Comparison of ENCODE assay signal across 21 cellular contexts in the genomic region with DNA sequence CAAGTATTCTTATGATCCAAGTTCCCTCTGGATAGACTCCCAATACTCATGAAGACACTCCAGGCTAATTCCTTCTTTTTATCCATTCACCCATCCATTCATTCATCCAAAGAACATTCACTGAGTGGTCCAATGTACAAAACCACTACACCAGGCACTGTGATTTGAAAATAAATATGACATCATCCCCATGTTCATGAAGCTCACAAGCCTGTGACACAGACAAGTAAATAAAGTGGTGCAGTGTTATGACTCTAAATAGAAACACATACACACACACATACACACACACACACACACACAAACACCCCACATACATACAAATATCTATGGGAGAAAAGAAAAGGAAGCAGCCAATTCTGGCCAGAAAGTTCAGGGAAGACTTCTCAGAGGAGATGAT. TPM values are rescaled to one million over a fixed set of nuclear protein-coding genes. Genes with fewer than 3 reads are reported as not detected.
DNase-seq lines count a peak whose midpoint lies in the region; ATAC-seq, FAIRE-seq and TF ChIP-seq lines count a peak whose summit lies in the region.
"Had no signal": no experiment of that assay in that cellular context is flagged by ENCODE, and none has a peak within 500 bp of the region (broad histone marks: within the 10 kb centered on the region; RNA-seq: fewer than 3 reads in every experiment).

No MANE protein-coding gene starts in this region.

- TF ChIP-seq POLR2A in heart left ventricle (IDR thresholded peaks at IDR 0.05), result no peak
- no peak for TF ChIP-seq POLR2A in GM12892 (IDR thresholded peaks at IDR 0.05; ENCODE audit: low read depth, low read length)

- no peak for TF ChIP-seq CTCF in heart left ventricle (IDR thresholded peaks at IDR 0.05)
- TF ChIP-seq CTCF in bronchial epithelial cell (IDR thresholded peaks at IDR 0.05; ENCODE audit: insufficient read depth, low read length, severe bottlenecking), result no peak

- H3K4me3 Mint-ChIP-seq in naive thymus-derived CD4-positive, alpha-beta T cell, result no peak overlapping the region

- H3K27me3 Mint-ChIP-seq in naive thymus-derived CD4-positive, alpha-beta T cell, result no peaks in the 10 kb centered on the region

- H3K27ac ChIP-seq in heart left ventricle, result no peak overlapping the region
- H3K27ac ChIP-seq in naive thymus-derived CD4-positive, alpha-beta T cell (ENCODE audit: low read depth, low read length), result no peak overlapping the region
- H3K27ac ChIP-seq: A549, KMS-11 had no signal

- no peaks in the 10 kb centered on the region for H3K27me3 ChIP-seq in heart left ventricle
- no peaks in the 10 kb centered on the region for H3K27me3 ChIP-seq in bronchial epithelial cell (ENCODE audit: control insufficient read depth, insufficient read depth, low read length)
- no peaks in the 10 kb centered on the region for H3K27me3 ChIP-seq in naive thymus-derived CD4-positive, alpha-beta T cell (ENCODE audit: control insufficient read depth in 2 of 2, insufficient read depth in 2 of 2, low read length in 2 of 2)

- H3K9me3 ChIP-seq in heart left ventricle, result no peaks in the 10 kb centered on the region
- H3K9me3 ChIP-seq in naive thymus-derived CD4-positive, alpha-beta T cell (ENCODE audit: control insufficient read depth in 2 of 3, low read length in 3 of 3), result no peaks in the 10 kb centered on the region
- H3K9me3 ChIP-seq: A549, SK-N-SH had no signal

- H3K4me3 ChIP-seq in heart left ventricle (no peak overlapping the region), bronchial epithelial cell (ENCODE audit: low read depth, low read length) (no peak overlapping the region)
- no peak overlapping the region for H3K4me3 ChIP-seq in naive thymus-derived CD4-positive, alpha-beta T cell (ENCODE audit: low read length)
- H3K4me3 ChIP-seq: A549 had no signal

- peak; percentile 50 to 86 (median 76) for ATAC-seq in heart left ventricle
- ATAC-seq in naive thymus-derived CD4-positive, alpha-beta T cell, result no peak
- ATAC-seq: A549 had no signal

- peaks cover 0 to 30% (median 4%) of the 10 kb centered on the region in 12 donors for H3K4me1 ChIP-seq in heart left ventricle
- H3K4me1 ChIP-seq in naive thymus-derived CD4-positive, alpha-beta T cell (ENCODE audit: control insufficient read depth in 2 of 2, insufficient read depth in 2 of 2, low read length in 2 of 2), result no peaks in the 10 kb centered on the region

- DNase-seq in heart left ventricle (no peak), cardiac septum (ENCODE audit: low spot score) (no peak), GM12892 (ENCODE audit: insufficient read length) (no peak), bronchial epithelial cell (ENCODE audit: low read depth) (peak; percentile 15), renal cortical epithelial cell (ENCODE audit: low read depth) (peak; percentile 26), AML-193 (lab: John Stamatoyannopoulos, UW) (no peak), NCI-H82 treated with DMSO at 0.1 percent for 48 hours (lab: John Stamatoyannopoulos, UW; ENCODE audit: unreplicated experiment) (no peak)
- no peak for DNase-seq in naive thymus-derived CD4-positive, alpha-beta T cell
- DNase-seq: C1 segment of cervical spinal cord, DND-41, GOT3, NCI-H1417 treated with DMSO at 0.1 percent for 48 hours, NCI-H187 treated with DMSO at 0.1 percent for 48 hours, NCI-H2227 treated with DMSO at 0.1 percent for 48 hours, NCI-H510A treated with DMSO at 0.1 percent for 48 hours, NCI-H774, OCI-M1, SHP77 treated with DMSO at 0.1 percent for 48 hours, SK-N-SH had no signal

- intact Hi-C loops in heart left ventricle (cut with DNase I), result no loop called here
- intact Hi-C loops in cardiac septum (cut with DNase I), result loop anchor here (5.0 kb wide), 1 partner anchor 34 kb away; a partner anchor contains a TSS
- intact Hi-C loops in naive thymus-derived CD4-positive, alpha-beta T cell (cut with micrococcal nuclease), result no loop called here

- no peak overlapping the region for H3K27ac Mint-ChIP-seq in naive thymus-derived CD4-positive, alpha-beta T cell

- H3K36me3 ChIP-seq in heart left ventricle, result peaks cover 0 to 29% (median 17%) of the 10 kb centered on the region in 9 donors
- H3K36me3 ChIP-seq in bronchial epithelial cell (ENCODE audit: control insufficient read depth, insufficient read depth, low read length), result no peaks in the 10 kb centered on the region
- H3K36me3 ChIP-seq in naive thymus-derived CD4-positive, alpha-beta T cell (ENCODE audit: control insufficient read depth in 2 of 3, insufficient read depth in 3 of 3, low read length in 3 of 3), result no peaks in the 10 kb centered on the region

- peak; percentile 38 for FAIRE-seq in GM12892 (lab: Jason Lieb, UNC)
- FAIRE-seq in bronchial epithelial cell (lab: Jason Lieb, UNC), result no peak
- FAIRE-seq: A549 had no signal

- no peaks in the 10 kb centered on the region for H3K9me3 Mint-ChIP-seq in naive thymus-derived CD4-positive, alpha-beta T cell

- CTCF ChIA-PET in naive thymus-derived CD4-positive, alpha-beta T cell (lab: Charles Lee), result no interaction called here

- peaks cover 0 to 6% (median 4%) of the 10 kb centered on the region in 7 donors for H3K4me1 Mint-ChIP-seq in naive thymus-derived CD4-positive, alpha-beta T cell

- H3K36me3 Mint-ChIP-seq in naive thymus-derived CD4-positive, alpha-beta T cell, result peaks cover 0 to 28% (median 7%) of the 10 kb centered on the region in 5 donors

- POLR2A ChIA-PET in naive thymus-derived CD4-positive, alpha-beta T cell (lab: Charles Lee), result no interaction called here

RNA-seq across cellular contexts. Expression of a gene that starts 35.5 kb away (rescaled TPM):
- 10 to 100 TPM; 13.1 to 23.9 (median 18.8) TPM for total RNA-seq in heart left ventricle
- 10 to 100 TPM in 1 of 2 donors, 1 to 10 TPM in 1; 7.1 to 16.7 TPM for polyA plus RNA-seq in heart left ventricle
- total RNA-seq in cardiac septum, result 22.2 TPM
- polyA plus RNA-seq in GM12892 (2012; ENCODE audit: missing spikeins), result 19.3 TPM
- 15.0 and 19.3 TPM in 2 replicates for total RNA-seq in bronchial epithelial cell
- total RNA-seq in renal cortical epithelial cell, result 51.1 and 67.1 TPM in 2 replicates
- total RNA-seq in naive thymus-derived CD4-positive, alpha-beta T cell, result 10 to 100 TPM in 3 of 5 experiments, 1 to 10 TPM in 2; 9.0 to 20.8 (median 10.5) TPM
- 1 to 10 TPM; 5.9 to 7.2 TPM for polyA plus RNA-seq in naive thymus-derived CD4-positive, alpha-beta T cell

Comparison
In these comparisons a context has a peak if more than half of its experiments do, and no peak if none do; other contexts are left out.
1. DNase-seq: peak in bronchial epithelial cell (single experiment) and renal cortical epithelial cell (single experiment); none in heart left ventricle (0 of 5), cardiac septum (single experiment), GM12892 (single experiment), AML-193 (0 of 2), naive thymus-derived CD4-positive, alpha-beta T cell (0 of 9) and NCI-H82 treated with DMSO at 0.1 percent for 48 hours (single experiment).